Comparison of ENCODE assay signal across 10 cellular contexts in genomic region chr9:131578778-131579504, GRCh38. TPM values are rescaled to one million over a fixed set of nuclear protein-coding genes. Genes with fewer than 3 reads are reported as not detected.
DNase-seq lines count a peak whose midpoint lies in the region; ATAC-seq, FAIRE-seq and TF ChIP-seq lines count a peak whose summit lies in the region.
"Had no signal": no experiment of that assay in that cellular context is flagged by ENCODE, and none has a peak within 500 bp of the region (broad histone marks: within the 10 kb centered on the region; RNA-seq: fewer than 3 reads in every experiment).

No MANE protein-coding gene starts in this region.

- H3K27ac Mint-ChIP-seq in progenitor cell of endocrine pancreas: no peak overlapping the region

- H3K27me3 Mint-ChIP-seq in progenitor cell of endocrine pancreas: no peaks in the 10 kb centered on the region

- H3K4me1 ChIP-seq in Peyer's patch: peaks cover 0 to 12% (median 0%) of the 10 kb centered on the region in 4 donors

- peak; percentile 84 for FAIRE-seq in GM19239 (lab: Jason Lieb, UNC)

- TF ChIP-seq CTCF in Peyer's patch (IDR thresholded peaks at IDR 0.05): no peak
- TF ChIP-seq CTCF in progenitor cell of endocrine pancreas (IDR thresholded peaks at IDR 0.05; ENCODE audit: unreplicated experiment): no peak

- H3K27ac ChIP-seq in Peyer's patch: peak overlapping the region in 2 of 4 donors; percentile 59 to 79

- TF ChIP-seq POLR2A in Peyer's patch (IDR thresholded peaks at IDR 0.05): no peak

- H3K9me3 ChIP-seq in Peyer's patch: no peaks in the 10 kb centered on the region

- no peaks in the 10 kb centered on the region for H3K27me3 ChIP-seq in Peyer's patch

- ATAC-seq in HG02642 (IDR thresholded peaks at IDR 0.05; ENCODE audit: poor library complexity, unreplicated experiment): no peak

- H3K36me3 ChIP-seq in Peyer's patch: peaks cover 0 to 92% (median 0%) of the 10 kb centered on the region in 3 donors

- H3K36me3 Mint-ChIP-seq in progenitor cell of endocrine pancreas (ENCODE audit: insufficient read depth): peaks cover 6% of the 10 kb centered on the region

- no peak overlapping the region for H3K4me3 ChIP-seq in Peyer's patch

- no peaks in the 10 kb centered on the region for H3K4me1 Mint-ChIP-seq in progenitor cell of endocrine pancreas (ENCODE audit: low read depth)
- H3K4me1 Mint-ChIP-seq: neural crest cell had no signal

- peak; percentile 72 for DNase-seq in GM19239 (ENCODE audit: insufficient read length, low spot score)
- peak in 2 of 3 donors; percentile 70 to 78 for DNase-seq in Peyer's patch
- DNase-seq in cerebellar cortex (ENCODE audit: low spot score): peak; percentile 65
- peak; percentile 26 for DNase-seq in stimulated activated CD8-positive, alpha-beta memory T cell treated with anti-CD3 and anti-CD28 coated beads, Interleukin-12 subunit alpha, Interleukin-12 subunit beta, amount 100 ng/mL, for 1 hour (ENCODE audit: low read depth)
- DNase-seq in NCI-H187 (lab: John Stamatoyannopoulos, UW): no peak
- DNase-seq in progenitor cell of endocrine pancreas (ENCODE audit: low spot score, unreplicated experiment): no peak
- DNase-seq in glomerular visceral epithelial cell (ENCODE audit: extremely low spot score): no peak

- H3K4me3 Mint-ChIP-seq in progenitor cell of endocrine pancreas (ENCODE audit: low read depth): no peak overlapping the region
- H3K4me3 Mint-ChIP-seq: brain, neural crest cell had no signal

- H3K9me3 Mint-ChIP-seq in progenitor cell of endocrine pancreas (ENCODE audit: low read depth): no peaks in the 10 kb centered on the region
- H3K9me3 Mint-ChIP-seq: brain, neural crest cell had no signal

RNA-seq across cellular contexts. Expression of gene PRRT1B, which starts 33.6 kb away (rescaled TPM):
- 1 to 10 TPM in 1 of 4 donors, under 1 TPM in 1, not detected in 2; 0.94 to 3.9 TPM for total RNA-seq in Peyer's patch
- 6.7 and 7.1 TPM in 2 replicates for total RNA-seq in progenitor cell of endocrine pancreas
- total RNA-seq: neural crest cell had no signal

RNA-seq across cellular contexts. Expression of gene UCK1, which starts 47.9 kb away (rescaled TPM):
- total RNA-seq in Peyer's patch: 10 to 100 TPM; 20.6 to 37.2 (median 31.1) TPM
- total RNA-seq in progenitor cell of endocrine pancreas: 32.4 and 32.8 TPM in 2 replicates

Comparison
In these comparisons a context has a peak if more than half of its experiments do, and no peak if none do; other contexts are left out.
1. DNase-seq: peak in GM19239 (single experiment), Peyer's patch (2 of 3), cerebellar cortex (single experiment) and stimulated activated CD8-positive, alpha-beta memory T cell treated with anti-CD3 and anti-CD28 coated beads, Interleukin-12 subunit alpha, Interleukin-12 subunit beta, amount 100 ng/mL, for 1 hour (single experiment); none in NCI-H187 (0 of 2), progenitor cell of endocrine pancreas (single experiment) and glomerular visceral epithelial cell (single experiment).